Comparison of ENCODE assay signal across 35 cellular contexts in the genomic region with DNA sequence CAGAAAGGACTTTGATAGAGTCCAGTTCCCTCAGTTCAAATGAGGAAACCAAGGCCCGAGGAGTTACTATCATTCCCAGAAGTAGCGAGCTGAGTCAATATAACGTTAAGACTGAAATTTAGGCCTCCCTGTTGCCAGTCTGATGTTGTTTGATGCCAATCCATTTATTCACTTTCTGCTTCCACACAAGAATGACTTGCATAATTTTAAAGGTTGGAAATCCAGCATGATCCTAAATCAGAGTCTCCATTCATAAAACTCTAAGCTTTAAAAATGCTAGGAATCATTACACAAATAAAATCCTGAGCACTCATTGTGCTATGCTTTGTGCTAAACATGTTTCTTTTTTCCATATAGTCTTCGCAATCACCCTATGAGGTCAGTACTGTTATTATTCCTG.
"Had no signal": no experiment of that assay in that cellular context is flagged by ENCODE, and none has a peak within 500 bp of the region (broad histone marks: within the 10 kb centered on the region; RNA-seq: fewer than 3 reads in every experiment).

No MANE protein-coding gene starts in this region.

- H3K9me3 ChIP-seq: adrenal gland, body of pancreas, esophagus muscularis mucosa, gastrocnemius medialis, heart right ventricle had no signal

- DNase-seq: activated B cell treated with CpG ODN at 0.5 μM for 24 hours; activated CD4-positive, alpha-beta memory T cell treated with anti-CD3 and anti-CD28 coated beads for 36 hours; activated CD4-positive, alpha-beta T cell treated with anti-CD3 and anti-CD28 coated beads for 48 hours; activated CD8-positive, alpha-beta memory T cell treated with anti-CD3 and anti-CD28 coated beads, Interleukin-2, amount 10 ng/mL, durations not matched to agents 7 days and 5 days; activated CD8-positive, alpha-beta memory T cell treated with anti-CD3 and anti-CD28 coated beads, Interleukin-2, amount 50 U/mL, for 4 hours; activated CD8-positive, alpha-beta T cell treated with anti-CD3 and anti-CD28 coated beads, Interleukin-2, amount 10 ng/mL, durations not matched to agents 7 days and 5 days; activated effector memory CD4-positive, alpha-beta T cell treated with anti-CD3 and anti-CD28 coated beads, Interleukin-2, amount 50 U/mL, for 16 hours; activated naive CD4-positive, alpha-beta T cell treated with anti-CD3 and anti-CD28 coated beads for 36 hours; activated naive CD8-positive, alpha-beta T cell treated with anti-CD3 and anti-CD28 coated beads for 36 hours; activated naive CD8-positive, alpha-beta T cell treated with anti-CD3 and anti-CD28 coated beads, Interleukin-2, amount 50 U/mL, for 24 hours; activated T-cell treated with anti-CD3 and anti-CD28 coated beads, Interleukin-2, amount 50 U/mL, for 1 hour; activated T-cell treated with anti-CD3 and anti-CD28 coated beads, Interleukin-2, amount 50 U/mL, for 48 hours; adrenal gland; amygdala; aorta; body of pancreas; caudate nucleus; cortex of kidney; dermis blood vessel endothelial cell; effector CD4-positive, alpha-beta T cell; effector memory CD8-positive, alpha-beta T cell; erythroblast; foreskin keratinocyte; gastrocnemius medialis; heart right ventricle; T-helper 17 cell; T1000; WERI-Rb-1 had no signal

- H3K4me1 ChIP-seq: foreskin keratinocyte had no signal

- ATAC-seq: activated CD4-positive, CD25-positive, alpha-beta regulatory T cell treated with anti-CD3 and anti-CD28 coated beads, Interleukin-2, amount 50 U/mL, for 24 hours; activated CD8-positive, alpha-beta memory T cell treated with anti-CD3 and anti-CD28 coated beads, Interleukin-2, amount 10 ng/mL, durations not matched to agents 7 days and 5 days; activated CD8-positive, alpha-beta T cell treated with anti-CD3 and anti-CD28 coated beads, Interleukin-2, amount 10 ng/mL, durations not matched to agents 7 days and 5 days; activated naive CD8-positive, alpha-beta T cell treated with anti-CD3 and anti-CD28 coated beads, Interleukin-2, amount 50 U/mL, for 24 hours; body of pancreas; effector memory CD8-positive, alpha-beta T cell; foreskin keratinocyte; gastrocnemius medialis; heart right ventricle; T-helper 17 cell had no signal

- H3K4me3 ChIP-seq: adrenal gland, body of pancreas, esophagus muscularis mucosa, gastrocnemius medialis, heart right ventricle had no signal

- H3K36me3 Mint-ChIP-seq: activated CD8-positive, alpha-beta memory T cell treated with anti-CD3 and anti-CD28 coated beads, Interleukin-2, amount 10 ng/mL, durations not matched to agents 7 days and 5 days; activated naive CD8-positive, alpha-beta T cell treated with anti-CD3 and anti-CD28 coated beads for 36 hours had no signal

- H3K4me3 Mint-ChIP-seq: activated B cell treated with CpG ODN at 0.5 μM for 24 hours; activated CD4-positive, alpha-beta memory T cell treated with anti-CD3 and anti-CD28 coated beads for 36 hours; activated CD8-positive, alpha-beta memory T cell treated with anti-CD3 and anti-CD28 coated beads, Interleukin-2, amount 10 ng/mL, durations not matched to agents 7 days and 5 days; activated CD8-positive, alpha-beta T cell treated with anti-CD3 and anti-CD28 coated beads, Interleukin-2, amount 10 ng/mL, durations not matched to agents 7 days and 5 days; activated naive CD4-positive, alpha-beta T cell treated with anti-CD3 and anti-CD28 coated beads for 36 hours; activated naive CD4-positive, alpha-beta T cell treated with anti-CD3 and anti-CD28 coated beads, Interleukin-2, amount 50 U/mL, for 24 hours; activated naive CD8-positive, alpha-beta T cell treated with anti-CD3 and anti-CD28 coated beads for 36 hours; activated naive CD8-positive, alpha-beta T cell treated with anti-CD3 and anti-CD28 coated beads, Interleukin-2, amount 50 U/mL, for 24 hours; activated T-helper 1 cell treated with anti-CD3 and anti-CD28 coated beads, Interleukin-12 subunit alpha, Interleukin-12 subunit beta, Interleukin-2, Interleukin-4 antibody, amounts not matched to agents 30 ng/mL and 10 ng/mL and 1 ng/mL, durations not matched to agents 14 hours and 24 hours and 36 hours; effector memory CD8-positive, alpha-beta T cell; T-helper 17 cell; T-helper 2 cell treated with Interferon-gamma antibody and Interleukin-4, amounts not matched to agents 5 μg/mL and 100 μg/mL, for 36 hours had no signal

- H3K9me3 Mint-ChIP-seq: activated B cell treated with CpG ODN at 0.5 μM for 24 hours; activated CD4-positive, alpha-beta memory T cell treated with anti-CD3 and anti-CD28 coated beads for 36 hours; activated naive CD4-positive, alpha-beta T cell treated with anti-CD3 and anti-CD28 coated beads for 36 hours; activated naive CD4-positive, alpha-beta T cell treated with anti-CD3 and anti-CD28 coated beads, Interleukin-2, amount 50 U/mL, for 24 hours; activated naive CD8-positive, alpha-beta T cell treated with anti-CD3 and anti-CD28 coated beads for 36 hours; activated naive CD8-positive, alpha-beta T cell treated with anti-CD3 and anti-CD28 coated beads, Interleukin-2, amount 50 U/mL, for 24 hours; activated T-helper 1 cell treated with anti-CD3 and anti-CD28 coated beads, Interleukin-12 subunit alpha, Interleukin-12 subunit beta, Interleukin-2, Interleukin-4 antibody, amounts not matched to agents 30 ng/mL and 10 ng/mL and 1 ng/mL, durations not matched to agents 14 hours and 24 hours and 36 hours; activated T-helper 2 cell treated with anti-CD3 and anti-CD28 coated beads, Interferon-gamma antibody, Interleukin-2, Interleukin-4, amounts not matched to agents 10 μg/mL and 5 μg/mL and 100 μg/mL, durations not matched to agents 14 hours and 24 hours and 36 hours; effector memory CD8-positive, alpha-beta T cell; T-helper 2 cell treated with Interferon-gamma antibody and Interleukin-4, amounts not matched to agents 5 μg/mL and 100 μg/mL, for 36 hours had no signal

- H3K27me3 ChIP-seq: adrenal gland, body of pancreas, esophagus muscularis mucosa, foreskin keratinocyte, gastrocnemius medialis, heart right ventricle had no signal

- FAIRE-seq: colon had no signal

- H3K27me3 Mint-ChIP-seq: activated B cell treated with CpG ODN at 0.5 μM for 24 hours; activated CD4-positive, alpha-beta memory T cell treated with anti-CD3 and anti-CD28 coated beads for 36 hours; activated CD8-positive, alpha-beta memory T cell treated with anti-CD3 and anti-CD28 coated beads, Interleukin-2, amount 10 ng/mL, durations not matched to agents 7 days and 5 days; activated naive CD4-positive, alpha-beta T cell treated with anti-CD3 and anti-CD28 coated beads, Interleukin-2, amount 50 U/mL, for 24 hours; activated naive CD8-positive, alpha-beta T cell treated with anti-CD3 and anti-CD28 coated beads for 36 hours; activated naive CD8-positive, alpha-beta T cell treated with anti-CD3 and anti-CD28 coated beads, Interleukin-2, amount 50 U/mL, for 24 hours; effector memory CD8-positive, alpha-beta T cell; T-helper 17 cell had no signal

- H3K36me3 ChIP-seq: adrenal gland, esophagus muscularis mucosa, gastrocnemius medialis, WERI-Rb-1 had no signal

- H3K27ac ChIP-seq: adrenal gland, body of pancreas, esophagus muscularis mucosa, foreskin keratinocyte, gastrocnemius medialis, heart right ventricle, WERI-Rb-1 had no signal

- H3K27ac Mint-ChIP-seq: activated B cell treated with CpG ODN at 0.5 μM for 24 hours; activated CD4-positive, alpha-beta memory T cell treated with anti-CD3 and anti-CD28 coated beads for 36 hours; activated CD8-positive, alpha-beta memory T cell treated with anti-CD3 and anti-CD28 coated beads, Interleukin-2, amount 10 ng/mL, durations not matched to agents 7 days and 5 days; activated CD8-positive, alpha-beta T cell treated with anti-CD3 and anti-CD28 coated beads, Interleukin-2, amount 10 ng/mL, durations not matched to agents 7 days and 5 days; activated naive CD4-positive, alpha-beta T cell treated with anti-CD3 and anti-CD28 coated beads for 36 hours; activated naive CD4-positive, alpha-beta T cell treated with anti-CD3 and anti-CD28 coated beads, Interleukin-2, amount 50 U/mL, for 24 hours; activated naive CD8-positive, alpha-beta T cell treated with anti-CD3 and anti-CD28 coated beads for 36 hours; activated naive CD8-positive, alpha-beta T cell treated with anti-CD3 and anti-CD28 coated beads, Interleukin-2, amount 50 U/mL, for 24 hours; activated T-helper 1 cell treated with anti-CD3 and anti-CD28 coated beads, Interleukin-12 subunit alpha, Interleukin-12 subunit beta, Interleukin-2, Interleukin-4 antibody, amounts not matched to agents 30 ng/mL and 10 ng/mL and 1 ng/mL, durations not matched to agents 14 hours and 24 hours and 36 hours; activated T-helper 2 cell treated with anti-CD3 and anti-CD28 coated beads, Interferon-gamma antibody, Interleukin-2, Interleukin-4, amounts not matched to agents 10 μg/mL and 5 μg/mL and 100 μg/mL, durations not matched to agents 14 hours and 24 hours and 36 hours; effector memory CD8-positive, alpha-beta T cell; T-helper 17 cell; T-helper 2 cell treated with Interferon-gamma antibody and Interleukin-4, amounts not matched to agents 5 μg/mL and 100 μg/mL, for 36 hours had no signal
